20 cellular contexts compared by ENCODE assay signal in genomic region chr12:115617391-115617790, GRCh38.
"Had no signal": no experiment of that assay in that cellular context is flagged by ENCODE, and none has a peak within 500 bp of the region (broad histone marks: within the 10 kb centered on the region; RNA-seq: fewer than 3 reads in every experiment).

No MANE protein-coding gene starts in this region.

- H3K9me3 Mint-ChIP-seq: type B pancreatic cell had no signal

- H3K36me3 ChIP-seq: heart left ventricle, left ventricle myocardium inferior, pancreas, thyroid gland, uterus had no signal

- H3K4me1 Mint-ChIP-seq: immature natural killer cell had no signal

- ATAC-seq: esophagus mucosa; heart left ventricle; naive thymus-derived CD8-positive, alpha-beta T cell; pancreas; right cardiac atrium had no signal

- H3K4me3 ChIP-seq: dorsolateral prefrontal cortex, heart left ventricle, left ventricle myocardium inferior, pancreas, thyroid gland, uterus had no signal

- H3K36me3 Mint-ChIP-seq: immature natural killer cell; naive thymus-derived CD8-positive, alpha-beta T cell; type B pancreatic cell had no signal

- H3K9me3 ChIP-seq: pancreas, thyroid gland, uterus had no signal

- H3K27ac ChIP-seq: dorsolateral prefrontal cortex, heart left ventricle, left ventricle myocardium inferior, pancreas, thyroid gland, uterus had no signal

- H3K4me3 Mint-ChIP-seq: immature natural killer cell; naive thymus-derived CD8-positive, alpha-beta T cell; neural crest cell; type B pancreatic cell had no signal

- DNase-seq: cortex of kidney; dorsolateral prefrontal cortex; effector CD8-positive, alpha-beta T cell; heart left ventricle; hippocampal formation; immature natural killer cell; left ventricle myocardium inferior; naive thymus-derived CD8-positive, alpha-beta T cell; occipital lobe; pancreas; small intestine; stimulated activated CD4-positive, alpha-beta T cell treated with anti-CD3 and anti-CD28 coated beads, Interleukin-12 subunit alpha, Interleukin-12 subunit beta, amount 100 ng/mL, for 4 hours; stimulated activated naive CD4-positive, alpha-beta T cell treated with Interleukin-2 at 50 U/mL for 16 hours; thyroid gland; uterus had no signal

- H3K27me3 ChIP-seq: heart left ventricle, pancreas, thyroid gland, uterus had no signal

- H3K4me1 ChIP-seq: heart left ventricle, left ventricle myocardium inferior, pancreas, thyroid gland, uterus had no signal

- H3K27me3 Mint-ChIP-seq: type B pancreatic cell had no signal

- H3K27ac Mint-ChIP-seq: immature natural killer cell; naive thymus-derived CD8-positive, alpha-beta T cell; progenitor cell of endocrine pancreas; type B pancreatic cell had no signal
